ENCODE assay signal across 18 cellular contexts in the genomic region with DNA sequence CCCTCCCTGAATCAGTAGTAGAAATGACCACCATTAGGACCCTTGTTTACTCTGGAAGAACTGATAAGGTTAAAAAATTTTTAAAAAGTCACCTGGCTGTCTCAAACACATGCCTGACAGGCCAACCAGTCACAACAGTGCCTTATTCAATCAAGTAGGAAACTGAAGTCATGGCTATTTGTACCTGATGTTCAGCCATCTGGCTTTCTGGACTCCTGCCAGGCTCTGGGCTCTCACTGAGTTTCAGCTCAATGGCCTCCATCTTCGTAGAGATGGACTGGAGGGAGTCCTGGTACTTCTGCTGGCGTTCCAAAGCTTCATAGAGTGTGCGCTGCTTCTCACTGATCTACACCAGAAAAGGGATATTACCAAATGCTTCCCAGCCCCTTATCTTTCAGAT.
DNase-seq lines count a peak whose midpoint lies in the region; ATAC-seq lines count a peak whose summit lies in the region.
"Had no signal": no experiment of that assay in that cellular context is flagged by ENCODE, and none has a peak within 500 bp of the region (broad histone marks: within the 10 kb centered on the region; RNA-seq: fewer than 3 reads in every experiment).

No MANE protein-coding gene starts in this region.

- H3K4me1 Mint-ChIP-seq in stimulated activated effector memory CD8-positive, alpha-beta T cell treated with anti-CD3 and anti-CD28 coated beads, Interleukin-12 subunit alpha, Interleukin-12 subunit beta, amount 100 ng/mL, for 72 hours: peaks cover 21% of the 10 kb centered on the region

- peaks cover 33% of the 10 kb centered on the region for H3K36me3 ChIP-seq in effector memory CD4-positive, alpha-beta T cell (ENCODE audit: control insufficient read depth, insufficient read depth, low read length)

- no peaks in the 10 kb centered on the region for H3K27me3 ChIP-seq in effector memory CD4-positive, alpha-beta T cell (replicated peaks; ENCODE audit: control insufficient read depth, insufficient read depth, low read length, poor library complexity, severe bottlenecking)
- H3K27me3 ChIP-seq: upper lobe of left lung had no signal

- H3K4me3 ChIP-seq in effector memory CD4-positive, alpha-beta T cell (ENCODE audit: insufficient read depth, low read depth, low read length, poor library complexity, severe bottlenecking): no peak overlapping the region
- H3K4me3 ChIP-seq: A549, GM23338, upper lobe of left lung had no signal

- no peaks in the 10 kb centered on the region for H3K4me1 ChIP-seq in effector memory CD4-positive, alpha-beta T cell (ENCODE audit: control insufficient read depth, insufficient read depth, low read length, poor library complexity, severe bottlenecking)
- H3K4me1 ChIP-seq: A549 had no signal

- no peak overlapping the region for H3K4me3 Mint-ChIP-seq in stimulated activated effector memory CD8-positive, alpha-beta T cell treated with anti-CD3 and anti-CD28 coated beads, Interleukin-12 subunit alpha, Interleukin-12 subunit beta, amount 100 ng/mL, for 72 hours
- H3K4me3 Mint-ChIP-seq: activated CD8-positive, alpha-beta T cell treated with anti-CD3 and anti-CD28 coated beads, Interleukin-2, amount 10 ng/mL, durations not matched to agents 7 days and 5 days; CD8-positive, alpha-beta memory T cell; GM23338; nephron had no signal

- no peaks in the 10 kb centered on the region for H3K9me3 ChIP-seq in effector memory CD4-positive, alpha-beta T cell (ENCODE audit: control insufficient read depth, low read length)
- H3K9me3 ChIP-seq: A549, upper lobe of left lung had no signal

- no peaks in the 10 kb centered on the region for H3K9me3 Mint-ChIP-seq in stimulated activated effector memory CD8-positive, alpha-beta T cell treated with anti-CD3 and anti-CD28 coated beads, Interleukin-12 subunit alpha, Interleukin-12 subunit beta, amount 100 ng/mL, for 72 hours
- H3K9me3 Mint-ChIP-seq: CD8-positive, alpha-beta memory T cell; GM23338; nephron had no signal

- DNase-seq in NCI-H2029 (lab: John Stamatoyannopoulos, UW) (peak; percentile 0), NCI-H2029 treated with DMSO at 0.1 percent for 48 hours (lab: John Stamatoyannopoulos, UW) (no peak), NCI-H446 (lab: John Stamatoyannopoulos, UW) (peak; percentile 2 to 37), cerebellar cortex (ENCODE audit: low spot score) (peak; percentile 95), A172 (ENCODE audit: low spot score) (no peak)
- DNase-seq in stimulated activated effector memory CD8-positive, alpha-beta T cell treated with anti-CD3 and anti-CD28 coated beads, Interleukin-12 subunit alpha, Interleukin-12 subunit beta, amount 100 ng/mL, for 72 hours (ENCODE audit: low spot score in 2 of 2): no peak
- DNase-seq in effector memory CD4-positive, alpha-beta T cell: no peak
- DNase-seq: activated CD8-positive, alpha-beta T cell treated with anti-CD3 and anti-CD28 coated beads, Interleukin-2, amount 10 ng/mL, durations not matched to agents 7 days and 5 days; amniotic stem cell; CD8-positive, alpha-beta memory T cell; cortex of kidney; stimulated activated CD4-positive, alpha-beta T cell treated with anti-CD3 and anti-CD28 coated beads, Interleukin-2, amount 100 ng/mL, for 48 hours; upper lobe of left lung had no signal

- peaks cover 45% of the 10 kb centered on the region for H3K36me3 Mint-ChIP-seq in stimulated activated effector memory CD8-positive, alpha-beta T cell treated with anti-CD3 and anti-CD28 coated beads, Interleukin-12 subunit alpha, Interleukin-12 subunit beta, amount 100 ng/mL, for 72 hours

- no peak overlapping the region for H3K27ac ChIP-seq in effector memory CD4-positive, alpha-beta T cell (ENCODE audit: insufficient read depth, low read length, poor library complexity, severe bottlenecking)
- H3K27ac ChIP-seq: A549, upper lobe of left lung had no signal

- no peak for ATAC-seq in stimulated activated effector memory CD8-positive, alpha-beta T cell treated with anti-CD3 and anti-CD28 coated beads, Interleukin-12 subunit alpha, Interleukin-12 subunit beta, amount 100 ng/mL, for 72 hours
- ATAC-seq in GM21515 (IDR thresholded peaks at IDR 0.05; ENCODE audit: unreplicated experiment): no peak
- ATAC-seq: A549; activated CD8-positive, alpha-beta T cell treated with anti-CD3 and anti-CD28 coated beads, Interleukin-2, amount 10 ng/mL, durations not matched to agents 7 days and 5 days; GM23338; HepG2 had no signal

- peak overlapping the region; percentile 68 for H3K27ac Mint-ChIP-seq in stimulated activated effector memory CD8-positive, alpha-beta T cell treated with anti-CD3 and anti-CD28 coated beads, Interleukin-12 subunit alpha, Interleukin-12 subunit beta, amount 100 ng/mL, for 72 hours
- H3K27ac Mint-ChIP-seq: activated CD8-positive, alpha-beta T cell treated with anti-CD3 and anti-CD28 coated beads, Interleukin-2, amount 10 ng/mL, durations not matched to agents 7 days and 5 days; GM23338; nephron had no signal

Comparison
In these comparisons a context has a peak if more than half of its experiments do, and no peak if none do; other contexts are left out.
1. DNase-seq: peak in NCI-H2029 (single experiment), NCI-H446 (2 of 2) and cerebellar cortex (single experiment); none in NCI-H2029 treated with DMSO at 0.1 percent for 48 hours (single experiment), stimulated activated effector memory CD8-positive, alpha-beta T cell treated with anti-CD3 and anti-CD28 coated beads, Interleukin-12 subunit alpha, Interleukin-12 subunit beta, amount 100 ng/mL, for 72 hours (0 of 2), A172 (single experiment) and effector memory CD4-positive, alpha-beta T cell (0 of 3).